Comparison of ENCODE assay signal across 1 cellular context in the genomic region with DNA sequence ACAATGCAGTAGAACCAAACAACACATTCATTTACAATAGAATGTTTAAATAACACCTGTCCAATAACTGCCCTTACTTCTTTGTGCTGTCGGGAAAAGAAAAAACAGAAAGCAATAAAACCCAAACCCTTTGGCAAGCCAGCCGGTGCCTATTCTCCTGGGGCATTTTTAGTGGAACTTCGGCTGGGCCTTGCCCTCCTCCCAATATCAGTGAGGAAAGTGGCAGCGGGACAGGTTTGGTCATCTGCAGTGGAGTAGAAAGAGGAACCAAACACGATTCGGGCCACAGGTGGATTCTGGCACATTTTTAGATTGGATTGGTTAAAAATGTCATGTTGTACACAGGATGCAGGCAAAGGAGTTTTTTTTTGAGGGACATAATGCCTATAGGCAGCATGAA.
TF ChIP-seq lines count a peak whose summit lies in the region.

No MANE protein-coding gene starts in this region.

TF ChIP-seq in HepG2, 621 proteins besides CTCF, POLR2A, EP300 and RAD21:
- TF ChIP-seq ZFP36 (IDR thresholded peaks at IDR 0.05; ENCODE audit: borderline replicate concordance, low read depth, low read length, partially characterized antibody) (no peak), ZNF441 (CRISPR knock-in tag; IDR thresholded peaks at IDR 0.05; ENCODE audit: borderline replicate concordance) (no peak), ZBED4 (CRISPR knock-in tag; IDR thresholded peaks at IDR 0.05; ENCODE audit: borderline replicate concordance) (no peak), PRMT3 (CRISPR knock-in tag; IDR thresholded peaks at IDR 0.05; ENCODE audit: borderline replicate concordance, low read depth) (no peak), ZNF253 (CRISPR knock-in tag; IDR thresholded peaks at IDR 0.05; ENCODE audit: borderline replicate concordance) (no peak), ZNF737 (CRISPR knock-in tag; IDR thresholded peaks at IDR 0.05; ENCODE audit: borderline replicate concordance) (no peak), ZNF687 (CRISPR knock-in tag; IDR thresholded peaks at IDR 0.05) (no peak)
- TF ChIP-seq, protein P1, sequence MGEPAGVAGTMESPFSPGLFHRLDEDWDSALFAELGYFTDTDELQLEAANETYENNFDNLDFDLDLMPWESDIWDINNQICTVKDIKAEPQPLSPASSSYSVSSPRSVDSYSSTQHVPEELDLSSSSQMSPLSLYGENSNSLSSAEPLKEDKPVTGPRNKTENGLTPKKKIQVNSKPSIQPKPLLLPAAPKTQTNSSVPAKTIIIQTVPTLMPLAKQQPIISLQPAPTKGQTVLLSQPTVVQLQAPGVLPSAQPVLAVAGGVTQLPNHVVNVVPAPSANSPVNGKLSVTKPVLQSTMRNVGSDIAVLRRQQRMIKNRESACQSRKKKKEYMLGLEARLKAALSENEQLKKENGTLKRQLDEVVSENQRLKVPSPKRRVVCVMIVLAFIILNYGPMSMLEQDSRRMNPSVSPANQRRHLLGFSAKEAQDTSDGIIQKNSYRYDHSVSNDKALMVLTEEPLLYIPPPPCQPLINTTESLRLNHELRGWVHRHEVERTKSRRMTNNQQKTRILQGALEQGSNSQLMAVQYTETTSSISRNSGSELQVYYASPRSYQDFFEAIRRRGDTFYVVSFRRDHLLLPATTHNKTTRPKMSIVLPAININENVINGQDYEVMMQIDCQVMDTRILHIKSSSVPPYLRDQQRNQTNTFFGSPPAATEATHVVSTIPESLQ (CRISPR knock-in tag; conservative IDR thresholded peaks at IDR 0.05) = no peak
